ENCODE assay signal across 14 cellular contexts in genomic region chr16:4601317-4602186, GRCh38. TPM values are rescaled to one million over a fixed set of nuclear protein-coding genes. Genes with fewer than 3 reads are reported as not detected.
DNase-seq lines count a peak whose midpoint lies in the region; ATAC-seq, FAIRE-seq and TF ChIP-seq lines count a peak whose summit lies in the region.
"Had no signal": no experiment of that assay in that cellular context is flagged by ENCODE, and none has a peak within 500 bp of the region (broad histone marks: within the 10 kb centered on the region; RNA-seq: fewer than 3 reads in every experiment).

No MANE protein-coding gene starts in this region.

- H3K4me3 ChIP-seq in dorsolateral prefrontal cortex, result peak overlapping the region in 34 of 59 donors; percentile 4 to 52 (median 24)
- H3K4me3 ChIP-seq: lung had no signal

- peak overlapping the region in 12 of 59 donors; percentile 4 to 76 (median 36) for H3K27ac ChIP-seq in dorsolateral prefrontal cortex

- H3K27me3 Mint-ChIP-seq in activated naive CD8-positive, alpha-beta T cell treated with anti-CD3 and anti-CD28 coated beads, Interleukin-2, amount 50 U/mL, for 24 hours, result peaks cover 4% of the 10 kb centered on the region
- H3K27me3 Mint-ChIP-seq: activated naive CD8-positive, alpha-beta T cell had no signal

- intact Hi-C loops in dorsolateral prefrontal cortex (cut with DNase I), result no loop called here
- intact Hi-C loops in posterior cingulate gyrus (cut with DNase I), result no loop called here

- TF ChIP-seq CTCF in dorsolateral prefrontal cortex (IDR thresholded peaks at IDR 0.05 in 54 of 56, conservative IDR thresholded peaks at IDR 0.05 in 2 of 56; ENCODE audit: low read depth in 1 of 56, partially characterized antibody in 56 of 56), result no peak

- no peak overlapping the region for H3K4me3 Mint-ChIP-seq in activated naive CD8-positive, alpha-beta T cell treated with anti-CD3 and anti-CD28 coated beads, Interleukin-2, amount 50 U/mL, for 24 hours
- H3K4me3 Mint-ChIP-seq: activated naive CD8-positive, alpha-beta T cell had no signal

- FAIRE-seq in GM12892 (lab: Jason Lieb, UNC), result no peak

- no peak for TF ChIP-seq POLR2A in GM12892 (IDR thresholded peaks at IDR 0.05; ENCODE audit: low read depth, low read length)

- no peak overlapping the region for H3K27ac Mint-ChIP-seq in activated naive CD8-positive, alpha-beta T cell treated with anti-CD3 and anti-CD28 coated beads, Interleukin-2, amount 50 U/mL, for 24 hours
- H3K27ac Mint-ChIP-seq: activated naive CD8-positive, alpha-beta T cell had no signal

- H3K36me3 Mint-ChIP-seq in activated naive CD8-positive, alpha-beta T cell treated with anti-CD3 and anti-CD28 coated beads, Interleukin-2, amount 50 U/mL, for 24 hours (ENCODE audit: low read depth), result no peaks in the 10 kb centered on the region
- H3K36me3 Mint-ChIP-seq: activated naive CD8-positive, alpha-beta T cell had no signal

- no peaks in the 10 kb centered on the region for H3K4me1 Mint-ChIP-seq in activated naive CD8-positive, alpha-beta T cell treated with anti-CD3 and anti-CD28 coated beads, Interleukin-2, amount 50 U/mL, for 24 hours

- DNase-seq in DMS79 (lab: John Stamatoyannopoulos, UW), result peak; percentile 72
- peak; percentile 48 for DNase-seq in NCI-H1105 treated with DMSO at 0.1 percent for 48 hours (lab: John Stamatoyannopoulos, UW)
- DNase-seq in dorsolateral prefrontal cortex, result peak in 6 of 10 donors; percentile 35 to 82 (median 44)
- DNase-seq in posterior cingulate gyrus, result peak in 6 of 10 donors; percentile 22 to 87 (median 41)
- DNase-seq in OCI-M2 (lab: John Stamatoyannopoulos, UW; ENCODE audit: unreplicated experiment), result no peak
- DNase-seq in GM12892 (ENCODE audit: insufficient read length), result no peak
- no peak for DNase-seq in activated naive CD8-positive, alpha-beta T cell treated with anti-CD3 and anti-CD28 coated beads, Interleukin-2, amount 50 U/mL, for 24 hours
- no peak for DNase-seq in NCI-H524 treated with DMSO at 0.1 percent for 48 hours (lab: John Stamatoyannopoulos, UW)
- DNase-seq: Karpas-422; NCI-H345; SIG-M5; stimulated activated CD4-positive, alpha-beta T cell treated with anti-CD3 and anti-CD28 coated beads, Interleukin-4, amount 100 ng/mL, for 24 hours had no signal

- no peaks in the 10 kb centered on the region for H3K27me3 ChIP-seq in dorsolateral prefrontal cortex

- ATAC-seq in activated naive CD8-positive, alpha-beta T cell treated with anti-CD3 and anti-CD28 coated beads, Interleukin-2, amount 50 U/mL, for 24 hours, result no peak

- no peaks in the 10 kb centered on the region for H3K9me3 Mint-ChIP-seq in activated naive CD8-positive, alpha-beta T cell treated with anti-CD3 and anti-CD28 coated beads, Interleukin-2, amount 50 U/mL, for 24 hours

RNA-seq across cellular contexts. Expression of gene UBALD1, which starts 13.1 kb away (rescaled TPM):
- total RNA-seq in dorsolateral prefrontal cortex, result 10 to 100 TPM; 31.3 to 75.7 (median 43.5) TPM
- 2.1 TPM for polyA plus RNA-seq in GM12892 (2012; ENCODE audit: missing spikeins)

RNA-seq across cellular contexts. Expression of gene MGRN1, which starts 23.1 kb away (rescaled TPM):
- total RNA-seq in dorsolateral prefrontal cortex, result 100 to 1,000 TPM in 117 of 120 experiments, 10 to 100 TPM in 3; 92.0 to 167 (median 124) TPM
- 15.2 TPM for polyA plus RNA-seq in GM12892 (2012; ENCODE audit: missing spikeins)

RNA-seq across cellular contexts. Expression of gene C16orf96, which starts 45.4 kb away (rescaled TPM):
- total RNA-seq in dorsolateral prefrontal cortex, result 1 to 10 TPM in 59 of 120 experiments, under 1 TPM in 61; 0.30 to 2.0 (median 1.00) TPM
- not detected for polyA plus RNA-seq in GM12892 (2012; ENCODE audit: missing spikeins)

Comparison
In these comparisons a context has a peak if more than half of its experiments do, and no peak if none do; other contexts are left out.
1. DNase-seq: peak in DMS79 (single experiment), NCI-H1105 treated with DMSO at 0.1 percent for 48 hours (single experiment), dorsolateral prefrontal cortex (6 of 10) and posterior cingulate gyrus (6 of 10); none in OCI-M2 (single experiment), GM12892 (single experiment), activated naive CD8-positive, alpha-beta T cell treated with anti-CD3 and anti-CD28 coated beads, Interleukin-2, amount 50 U/mL, for 24 hours (single experiment) and NCI-H524 treated with DMSO at 0.1 percent for 48 hours (single experiment).